ENCODE assay signal across 23 cellular contexts in genomic region chr6:105021399-105021798, GRCh38.
"Had no signal": no experiment of that assay in that cellular context is flagged by ENCODE, and none has a peak within 500 bp of the region (broad histone marks: within the 10 kb centered on the region; RNA-seq: fewer than 3 reads in every experiment).

No MANE protein-coding gene starts in this region.

- H3K4me1 Mint-ChIP-seq: activated B cell treated with CpG ODN at 0.5 μM for 24 hours; activated CD4-positive, alpha-beta T cell treated with anti-CD3 and anti-CD28 coated beads, Interleukin-2, amount 10 ng/mL, durations not matched to agents 7 days and 5 days; activated naive CD8-positive, alpha-beta T cell treated with anti-CD3 and anti-CD28 coated beads, Interleukin-2, amount 10 ng/mL, durations not matched to agents 7 days and 5 days; central memory CD8-positive, alpha-beta T cell; T-helper 17 cell had no signal

- H3K4me1 ChIP-seq: adrenal gland, breast epithelium, Peyer's patch, SJSA1 had no signal

- H3K9me3 ChIP-seq: adrenal gland, breast epithelium, Peyer's patch, SJSA1 had no signal

- H3K27me3 ChIP-seq: breast epithelium, Peyer's patch, SJSA1 had no signal

- H3K36me3 Mint-ChIP-seq: activated CD4-positive, alpha-beta memory T cell treated with anti-CD3 and anti-CD28 coated beads for 36 hours; activated naive CD8-positive, alpha-beta T cell treated with anti-CD3 and anti-CD28 coated beads, Interleukin-2, amount 10 ng/mL, durations not matched to agents 7 days and 5 days had no signal

- ATAC-seq: activated T-cell treated with anti-CD3 and anti-CD28 coated beads, Interleukin-2, amount 50 U/mL, for 72 hours; T-helper 17 cell had no signal

- H3K36me3 ChIP-seq: adrenal gland, breast epithelium, Peyer's patch, SJSA1 had no signal

- H3K27ac Mint-ChIP-seq: activated B cell treated with CpG ODN at 0.5 μM for 24 hours; activated CD4-positive, alpha-beta memory T cell treated with anti-CD3 and anti-CD28 coated beads for 36 hours; activated CD4-positive, alpha-beta T cell treated with anti-CD3 and anti-CD28 coated beads, Interleukin-2, amount 10 ng/mL, durations not matched to agents 7 days and 5 days; activated naive CD8-positive, alpha-beta T cell treated with anti-CD3 and anti-CD28 coated beads, Interleukin-2, amount 10 ng/mL, durations not matched to agents 7 days and 5 days; activated T-cell treated with anti-CD3 and anti-CD28 coated beads, Interleukin-2, amount 50 U/mL, for 72 hours; T-helper 17 cell had no signal

- H3K4me3 Mint-ChIP-seq: activated B cell treated with CpG ODN at 0.5 μM for 24 hours; activated CD4-positive, alpha-beta memory T cell treated with anti-CD3 and anti-CD28 coated beads for 36 hours; activated CD4-positive, alpha-beta T cell treated with anti-CD3 and anti-CD28 coated beads, Interleukin-2, amount 10 ng/mL, durations not matched to agents 7 days and 5 days; activated naive CD8-positive, alpha-beta T cell treated with anti-CD3 and anti-CD28 coated beads, Interleukin-2, amount 10 ng/mL, durations not matched to agents 7 days and 5 days; activated T-cell treated with anti-CD3 and anti-CD28 coated beads, Interleukin-2, amount 50 U/mL, for 72 hours; central memory CD8-positive, alpha-beta T cell; T-helper 17 cell had no signal

- H3K4me3 ChIP-seq: adrenal gland, breast epithelium, Peyer's patch, SJSA1 had no signal

- H3K27ac ChIP-seq: adrenal gland, breast epithelium, Peyer's patch, RWPE1, SJSA1 had no signal

- DNase-seq: activated B cell treated with CpG ODN at 0.5 μM for 24 hours; activated CD4-positive, alpha-beta memory T cell treated with anti-CD3 and anti-CD28 coated beads for 36 hours; activated CD4-positive, alpha-beta T cell treated with anti-CD3 and anti-CD28 coated beads for 1 hour; activated CD4-positive, alpha-beta T cell treated with anti-CD3 and anti-CD28 coated beads, Interleukin-2, amount 10 ng/mL, durations not matched to agents 7 days and 5 days; activated CD8-positive, alpha-beta memory T cell treated with anti-CD3 and anti-CD28 coated beads for 24 hours; activated naive CD4-positive, alpha-beta T cell treated with anti-CD3 and anti-CD28 coated beads, Interleukin-2, amount 50 U/mL, for 16 hours; activated naive CD8-positive, alpha-beta T cell treated with anti-CD3 and anti-CD28 coated beads, Interleukin-2, amount 10 ng/mL, durations not matched to agents 7 days and 5 days; activated T-cell treated with anti-CD3 and anti-CD28 coated beads, Interleukin-2, amount 50 U/mL, for 72 hours; adrenal gland; aorta; NCI-H1048; NCI-H146; NCI-H1930; NCI-H345; NCI-H510A; Peyer's patch; Right ventricle myocardium superior; T-helper 17 cell; T-helper 9 cell had no signal

- H3K9me3 Mint-ChIP-seq: activated B cell treated with CpG ODN at 0.5 μM for 24 hours; activated CD4-positive, alpha-beta memory T cell treated with anti-CD3 and anti-CD28 coated beads for 36 hours; activated CD4-positive, alpha-beta T cell treated with anti-CD3 and anti-CD28 coated beads, Interleukin-2, amount 10 ng/mL, durations not matched to agents 7 days and 5 days; activated naive CD8-positive, alpha-beta T cell treated with anti-CD3 and anti-CD28 coated beads, Interleukin-2, amount 10 ng/mL, durations not matched to agents 7 days and 5 days; activated T-cell treated with anti-CD3 and anti-CD28 coated beads, Interleukin-2, amount 50 U/mL, for 72 hours; central memory CD8-positive, alpha-beta T cell had no signal
